8 cellular contexts compared by ENCODE assay signal in the genomic region with DNA sequence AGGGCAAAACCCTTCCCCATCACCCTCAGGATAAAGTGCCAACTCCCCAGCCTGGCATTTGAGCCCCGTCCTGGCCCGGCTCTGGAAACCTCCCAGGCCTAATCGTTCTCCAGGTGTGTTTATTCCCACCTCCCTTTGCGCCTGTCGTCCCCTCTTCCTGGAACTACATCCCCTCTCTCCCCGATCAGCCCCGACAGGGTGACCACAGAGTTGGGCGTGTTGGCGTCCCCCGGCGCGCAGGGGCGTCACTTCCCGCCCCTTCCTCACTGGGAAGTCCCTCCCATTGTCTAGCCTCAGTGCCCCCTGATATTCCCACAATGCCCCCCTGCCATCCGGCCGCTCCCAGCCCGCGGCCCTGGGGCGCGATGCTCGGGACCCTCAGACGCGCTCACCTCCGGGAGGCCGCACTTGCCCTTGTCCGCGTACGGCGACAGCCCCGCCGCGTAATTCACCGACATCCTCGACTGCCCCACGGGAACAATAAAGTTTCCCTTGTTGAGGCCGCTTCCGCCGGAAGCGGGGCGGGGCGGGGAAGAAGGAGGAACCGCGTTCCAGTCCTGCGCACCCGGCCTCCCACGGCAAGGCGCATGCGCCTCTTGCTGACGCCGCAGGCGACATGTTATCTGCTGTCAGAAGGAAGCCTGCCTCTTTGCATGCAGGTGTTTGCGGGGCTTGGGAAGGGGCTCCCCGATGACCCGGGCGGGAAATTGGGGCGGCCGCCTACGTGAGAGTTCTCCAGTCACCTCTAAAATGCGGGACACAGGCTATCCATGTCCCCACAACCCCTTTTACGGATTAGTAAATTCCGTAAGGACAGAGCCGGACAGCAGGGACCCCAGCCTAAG. TPM values are rescaled to one million over a fixed set of nuclear protein-coding genes. Genes with fewer than 3 reads are reported as not detected.
DNase-seq lines count a peak whose midpoint lies in the region; ATAC-seq and TF ChIP-seq lines count a peak whose summit lies in the region.

Gene ANKRD24, plus strand, starts transcription at position 608 of the 845 bp plus-strand sequence. CDS start 3,737 bp downstream, outside the sequence.
Gene SIRT6, minus strand, starts transcription at position 482 of the 845 bp plus-strand sequence. Its CDS starts 24 bp downstream, at position 458.

- peaks cover 7% of the 10 kb centered on the region; the same call in 1 of the 2 replicates for H3K4me1 ChIP-seq in GM23338 (ENCODE audit: insufficient read depth)
- peaks cover 5% of the 10 kb centered on the region for H3K4me1 ChIP-seq in Loucy (ENCODE audit: insufficient read depth, low read length, poor library complexity, severe bottlenecking)

- no peaks in the 10 kb centered on the region; the same call in 1 of the 2 replicates for H3K79me2 ChIP-seq in GM23338 (replicated peaks; ENCODE audit: insufficient read depth)
- H3K79me2 ChIP-seq in Loucy (ENCODE audit: insufficient read depth, low read length) = peaks cover 17% of the 10 kb centered on the region; the same call in 1 of the 2 replicates

- ATAC-seq in GM23338 = peak; percentile 65
- peak; percentile 89 for ATAC-seq in stimulated activated naive CD8-positive, alpha-beta T cell treated with anti-CD3 and anti-CD28 coated beads, Interleukin-15, Interleukin-2, amounts not matched to agents 100 U/mL and 50 U/mL, for 24 hours

- no peaks in the 10 kb centered on the region for H3K36me3 ChIP-seq in GM23338 (ENCODE audit: insufficient read depth)
- H3K36me3 ChIP-seq in Loucy (ENCODE audit: insufficient read depth, low read length) = no peaks in the 10 kb centered on the region

- peak; percentile 89 for DNase-seq in DMS79 (lab: John Stamatoyannopoulos, UW)
- DNase-seq in GM23338 (ENCODE audit: low spot score) = peak; percentile 98
- peak; percentile 89 for DNase-seq in SHP77 treated with DMSO at 0.1 percent for 48 hours (lab: John Stamatoyannopoulos, UW)
- DNase-seq in activated gamma-delta T cell (lab: John Stamatoyannopoulos, UW) = peak; percentile 96
- peak; percentile 87 for DNase-seq in fibroblast of the conjunctiva (ENCODE audit: low read depth)
- DNase-seq in nephron progenitor cell = peak; percentile 95
- peak; percentile 98 for DNase-seq in stimulated activated naive CD8-positive, alpha-beta T cell treated with anti-CD3 and anti-CD28 coated beads, Interleukin-15, Interleukin-2, amounts not matched to agents 100 U/mL and 50 U/mL, for 24 hours

- peak within 1 kb of the TSS; percentile 94 for H3K9ac ChIP-seq in Loucy (ENCODE audit: low read depth, low read length, poor library complexity, severe bottlenecking)

- H2AFZ ChIP-seq in GM23338 (peak within 1 kb of the TSS; percentile 95), Loucy (ENCODE audit: low read length) (peak within 1 kb of the TSS; percentile 93)

- peak within 1 kb of the TSS; percentile 99 for H3K4me3 ChIP-seq in GM23338
- H3K4me3 ChIP-seq in Loucy (ENCODE audit: low read length, poor library complexity, severe bottlenecking) = peak within 1 kb of the TSS; percentile 95

- H3K9me3 ChIP-seq in Loucy (ENCODE audit: insufficient read depth, low read depth, low read length) = no peaks in the 10 kb centered on the region

- H3K4me3 Mint-ChIP-seq in GM23338 = peak within 1 kb of the TSS; percentile 99
- H3K4me3 Mint-ChIP-seq in nephron progenitor cell = peak within 1 kb of the TSS; percentile 98

- H3K9me3 Mint-ChIP-seq in GM23338 (no peaks in the 10 kb centered on the region; the same call in 2 of the 3 replicates), nephron progenitor cell (no peaks in the 10 kb centered on the region)

- H3K9me2 ChIP-seq in GM23338 (ENCODE audit: insufficient read depth) (no peaks in the 10 kb centered on the region), Loucy (replicated peaks; ENCODE audit: low read depth, low read length) (no peaks in the 10 kb centered on the region)

- H3K27ac Mint-ChIP-seq in GM23338 (peak within 1 kb of the TSS; percentile 95), nephron progenitor cell (peak within 1 kb of the TSS; percentile 87)

- H3F3A ChIP-seq in GM23338 (replicated peaks; ENCODE audit: low read depth) (peaks cover 3% of the 10 kb centered on the region; the same call in 1 of the 2 replicates), Loucy (ENCODE audit: low read depth) (no peaks in the 10 kb centered on the region)

- H3K4me2 ChIP-seq in GM23338 (peak within 1 kb of the TSS; percentile 93), Loucy (ENCODE audit: low read depth, low read length, poor library complexity, severe bottlenecking) (peak within 1 kb of the TSS; percentile 93)

- H3K27me3 ChIP-seq in GM23338 (ENCODE audit: insufficient read depth) (no peaks in the 10 kb centered on the region), Loucy (ENCODE audit: insufficient read depth, low read length, poor library complexity, severe bottlenecking) (no peaks in the 10 kb centered on the region)

- H4K20me1 ChIP-seq in GM23338 (replicated peaks; ENCODE audit: insufficient read depth) (no peaks in the 10 kb centered on the region), Loucy (ENCODE audit: insufficient read depth, low read length, poor library complexity, severe bottlenecking) (no peaks in the 10 kb centered on the region)

- H3K36me3 Mint-ChIP-seq in GM23338 (ENCODE audit: low read depth) (peaks cover 5% of the 10 kb centered on the region; the same call in 2 of the 3 replicates), nephron progenitor cell (ENCODE audit: low read depth) (peaks cover 12% of the 10 kb centered on the region)

- H3K27ac ChIP-seq in GM23338 (ENCODE audit: low read depth) = no peak within 1 kb of the TSS

- TF ChIP-seq CTCF in GM23338 (conservative IDR thresholded peaks at IDR 0.05; ENCODE audit: low read depth in 2 of 2) = no peak
- no peak for TF ChIP-seq CTCF in Loucy (conservative IDR thresholded peaks at IDR 0.05; ENCODE audit: low read length)
- no peak for TF ChIP-seq CTCF in nephron progenitor cell (IDR thresholded peaks at IDR 0.05)

- H3K4me1 Mint-ChIP-seq in GM23338 (no peaks in the 10 kb centered on the region; the same call in 2 of the 3 replicates), nephron progenitor cell (peaks cover 48% of the 10 kb centered on the region)

- peaks cover 17% of the 10 kb centered on the region for H3K27me3 Mint-ChIP-seq in GM23338 (ENCODE audit: insufficient read depth, low read depth, poor library complexity)
- H3K27me3 Mint-ChIP-seq in nephron progenitor cell (ENCODE audit: low read depth, poor library complexity) = peaks cover 26% of the 10 kb centered on the region

TF ChIP-seq in GM23338, 12 proteins besides CTCF, POLR2A, EP300 and RAD21 (continues in another document):
- TF ChIP-seq NANOG (IDR thresholded peaks at IDR 0.05; ENCODE audit: borderline replicate concordance) = no peak

RNA-seq across cellular contexts. Expression of gene ANKRD24, which starts in this region (rescaled TPM):
- 13.4 and 18.0 TPM in 2 replicates for total RNA-seq in GM23338 (2014; rRNA removed; shearing (Covaris generic))
- polyA plus RNA-seq in GM23338 (2016; fragmentation: Nextera tagmentation; extraction: Ambion mirVana) = 3.7 and 4.5 TPM in 2 replicates

RNA-seq across cellular contexts. Expression of gene SIRT6, which starts in this region (rescaled TPM):
- 15.8 and 26.7 TPM in 2 replicates for total RNA-seq in GM23338 (2014; rRNA removed; shearing (Covaris generic))
- polyA plus RNA-seq in GM23338 (2016; fragmentation: Nextera tagmentation; extraction: Ambion mirVana) = 18.9 and 19.3 TPM in 2 replicates
